8 cellular contexts compared by ENCODE assay signal in genomic region chr12:76511116-76511716, GRCh38. TPM values are rescaled to one million over a fixed set of nuclear protein-coding genes. Genes with fewer than 3 reads are reported as not detected.
A peak's percentile ranks its signal among the peaks of the same experiment; 100 is the strongest.
DNase-seq lines count a peak whose midpoint lies in the region; ATAC-seq and TF ChIP-seq lines count a peak whose summit lies in the region.
"Not testable (repeated sequence)": the region's sequence is repeated elsewhere in the genome, so short reads cannot be mapped to it uniquely, and the experiment has no call there.

No MANE protein-coding gene starts in this region.

- peaks cover 49% of the 10 kb centered on the region; the same call in 1 of the 2 replicates for H3K79me2 ChIP-seq in OCI-LY7 (ENCODE audit: insufficient read depth, low read depth, low read length)

- H3K4me3 Mint-ChIP-seq in stimulated activated memory B cell treated with anti-CD40 and anti-IgM and Interleukin-4, amounts not matched to agents 10 μg/mL and 1 μg/mL and 100 μg/mL, for 72 hours, result not testable (repeated sequence)

- H3K27ac Mint-ChIP-seq in stimulated activated memory B cell treated with anti-CD40 and anti-IgM and Interleukin-4, amounts not matched to agents 10 μg/mL and 1 μg/mL and 100 μg/mL, for 72 hours, result peak overlapping the region; percentile 83

- peaks cover 58% of the 10 kb centered on the region for H3K4me1 Mint-ChIP-seq in stimulated activated memory B cell treated with anti-CD40 and anti-IgM and Interleukin-4, amounts not matched to agents 10 μg/mL and 1 μg/mL and 100 μg/mL, for 72 hours

- H3K27me3 Mint-ChIP-seq in stimulated activated memory B cell treated with anti-CD40 and anti-IgM and Interleukin-4, amounts not matched to agents 10 μg/mL and 1 μg/mL and 100 μg/mL, for 72 hours, result not testable (repeated sequence)

- CTCF ChIA-PET in OCI-LY7 (lab: Charles Lee; ENCODE audit: unreplicated experiment), result interaction anchor here (1.4 kb wide), 1 partner anchor 48 kb away, joined by 3 read pairs; no protein-coding TSS in a partner anchor

- H3K27ac ChIP-seq in OCI-LY7 (ENCODE audit: low read depth, low read length, poor library complexity, severe bottlenecking), result peak overlapping the region; percentile 93

- POLR2A ChIA-PET in OCI-LY7 (lab: Charles Lee), result interaction anchor here (0.9 to 1.4 kb wide), 3 partner anchors 13 to 43 kb away, joined by 3 to 4 read pairs (median 3); no protein-coding TSS in a partner anchor

- peak overlapping the region; percentile 52 for H3K4me2 ChIP-seq in OCI-LY7 (ENCODE audit: low read length)

- H3K9me3 ChIP-seq in OCI-LY7 (ENCODE audit: low read length), result peaks cover 47% of the 10 kb centered on the region

- ATAC-seq in GM18498 (IDR thresholded peaks at IDR 0.05; ENCODE audit: unreplicated experiment), result peak; percentile 87
- ATAC-seq in GM19023 (IDR thresholded peaks at IDR 0.05; ENCODE audit: unreplicated experiment), result peak; percentile 89
- ATAC-seq in GM21381 (IDR thresholded peaks at IDR 0.05; ENCODE audit: unreplicated experiment), result peak; percentile 75
- peak; percentile 90 for ATAC-seq in HG02678 (IDR thresholded peaks at IDR 0.05; ENCODE audit: unreplicated experiment)
- ATAC-seq in HG03095 (IDR thresholded peaks at IDR 0.05; ENCODE audit: unreplicated experiment), result peak; percentile 65
- ATAC-seq in HG03521 (IDR thresholded peaks at IDR 0.05; ENCODE audit: unreplicated experiment), result peak; percentile 68
- ATAC-seq in stimulated activated memory B cell treated with anti-CD40 and anti-IgM and Interleukin-4, amounts not matched to agents 10 μg/mL and 1 μg/mL and 100 μg/mL, for 72 hours, result peak; percentile 99

- peaks cover 51% of the 10 kb centered on the region for H3K36me3 ChIP-seq in OCI-LY7 (ENCODE audit: insufficient read depth, low read length)

- peak overlapping the region; percentile 8; the same call in 1 of the 2 replicates for H2AFZ ChIP-seq in OCI-LY7 (ENCODE audit: low read length)

- H3K9me3 Mint-ChIP-seq in stimulated activated memory B cell treated with anti-CD40 and anti-IgM and Interleukin-4, amounts not matched to agents 10 μg/mL and 1 μg/mL and 100 μg/mL, for 72 hours, result peaks cover 16% of the 10 kb centered on the region

- peak; percentile 89 for DNase-seq in OCI-LY7 (ENCODE audit: low spot score)

- H4K20me1 ChIP-seq in OCI-LY7 (ENCODE audit: insufficient read depth, low read length), result not testable (repeated sequence)

- intact Hi-C loops in OCI-LY7 (cut with micrococcal nuclease; ENCODE audit: unreplicated experiment), result not testable (repeated sequence)

- peaks cover 26% of the 10 kb centered on the region for H3K4me1 ChIP-seq in OCI-LY7 (ENCODE audit: insufficient read depth, low read length, poor library complexity, severe bottlenecking)

- not testable (repeated sequence) for TF ChIP-seq CTCF in OCI-LY7 (conservative IDR thresholded peaks at IDR 0.05; ENCODE audit: low read length)

- not testable (repeated sequence) for BruUV-seq in OCI-LY7 (replicated peaks; lab: Mats Ljungman, UMichigan)

- H3K4me3 ChIP-seq in OCI-LY7 (ENCODE audit: low read depth, low read length, poor library complexity, severe bottlenecking), result peak overlapping the region; percentile 52

- H3K9me2 ChIP-seq in OCI-LY7 (ENCODE audit: insufficient read depth, low read length), result not testable (repeated sequence)

- H3K36me3 Mint-ChIP-seq in stimulated activated memory B cell treated with anti-CD40 and anti-IgM and Interleukin-4, amounts not matched to agents 10 μg/mL and 1 μg/mL and 100 μg/mL, for 72 hours, result peaks cover 32% of the 10 kb centered on the region

RNA-seq across cellular contexts. Expression of gene OSBPL8, which starts 48.4 kb away (rescaled TPM):
- total RNA-seq in OCI-LY7 (2014; rRNA removed; shearing (Covaris generic)), result 25.0 and 34.0 TPM in 2 replicates
- 57.0 and 61.3 TPM in 2 replicates for total RNA-seq in OCI-LY7 (2022)

Comparison
In these comparisons a context has a peak if more than half of its experiments do, and no peak if none do; other contexts are left out.
1. Peak in every context shown above with its lines: DNase-seq, ATAC-seq, H3K4me3 ChIP-seq and H3K27ac ChIP-seq.